Comparison of ENCODE assay signal across 10 cellular contexts in genomic region chr3:115853083-115853482, GRCh38.
"Had no signal": no experiment of that assay in that cellular context is flagged by ENCODE, and none has a peak within 500 bp of the region (broad histone marks: within the 10 kb centered on the region; RNA-seq: fewer than 3 reads in every experiment).

No MANE protein-coding gene starts in this region.

- DNase-seq: GM23248, GOT3, H7, HFFc6, KBM-7 had no signal

- H3K4me3 ChIP-seq: GM23248, HAP-1 had no signal

- H3K4me1 ChIP-seq: HAP-1 had no signal

- H3K27ac ChIP-seq: GM23248, HL-60, KMS-11 had no signal

- H3K4me1 Mint-ChIP-seq: IgD-negative memory B cell had no signal

- H3K4me2 ChIP-seq: KMS-11 had no signal

- H3K9me3 Mint-ChIP-seq: HFFc6, IgD-negative memory B cell had no signal

- H3K4me3 Mint-ChIP-seq: HFFc6, IgD-negative memory B cell had no signal

- H3K9ac ChIP-seq: GM23248, KMS-11 had no signal

- H2AFZ ChIP-seq: GM23248 had no signal

- H3K36me3 ChIP-seq: HAP-1 had no signal

- H3K36me3 Mint-ChIP-seq: IgD-negative memory B cell had no signal

- H3K27ac Mint-ChIP-seq: HFFc6, IgD-negative memory B cell had no signal

- H3K9me3 ChIP-seq: HAP-1 had no signal

- ATAC-seq: HCT116 had no signal
